25 cellular contexts compared by ENCODE assay signal in the genomic region with DNA sequence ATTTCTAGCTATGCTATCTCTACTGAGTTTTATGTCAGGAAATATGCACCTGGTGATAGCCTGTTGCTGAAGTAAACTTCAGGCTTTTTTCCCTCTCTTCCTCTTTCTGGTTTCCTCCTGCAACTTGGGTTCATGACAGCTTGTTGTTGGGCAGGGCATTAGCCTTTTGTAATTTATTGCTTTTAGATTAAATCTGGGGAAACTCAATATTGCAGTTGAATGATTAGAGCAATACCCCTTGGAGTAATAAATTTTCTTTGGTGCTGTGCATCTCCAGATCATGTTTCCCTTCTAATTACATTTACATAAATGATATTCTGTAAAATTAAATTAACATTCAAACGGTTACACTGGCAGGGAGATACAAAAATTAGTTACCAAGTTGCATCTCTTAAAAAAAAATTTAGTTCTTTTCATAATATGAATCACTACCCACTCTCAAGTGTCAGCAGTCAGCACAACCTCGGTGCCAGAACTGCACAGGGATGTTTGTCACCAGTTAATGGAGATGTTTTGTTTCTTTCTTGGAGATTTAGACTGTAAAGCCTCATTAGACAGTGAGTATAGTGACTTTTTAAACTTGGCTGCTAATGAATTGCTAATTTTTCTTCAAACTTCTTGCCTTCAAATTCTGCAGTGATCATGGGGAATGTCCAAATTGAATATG.
A peak's percentile ranks its signal among the peaks of the same experiment; 100 is the strongest.
DNase-seq lines count a peak whose midpoint lies in the region; ATAC-seq and TF ChIP-seq lines count a peak whose summit lies in the region.
"Had no signal": no experiment of that assay in that cellular context is flagged by ENCODE, and none has a peak within 500 bp of the region (broad histone marks: within the 10 kb centered on the region; RNA-seq: fewer than 3 reads in every experiment).

No MANE protein-coding gene starts in this region.

- peak overlapping the region; percentile 68 for H3K4me2 ChIP-seq in PC-3 (ENCODE audit: low read length)

- H3F3A ChIP-seq in PC-3 (ENCODE audit: low read length, unreplicated experiment), result no peaks in the 10 kb centered on the region

- H3K36me3 ChIP-seq in PC-3 (ENCODE audit: low read depth, low read length) (no peaks in the 10 kb centered on the region), rectal smooth muscle tissue (ENCODE audit: control insufficient read depth, insufficient read depth, low read length) (no peaks in the 10 kb centered on the region), HAP-1 (replicated peaks) (no peaks in the 10 kb centered on the region)
- H3K36me3 ChIP-seq: esophagus squamous epithelium, lower lobe of right lung, ovary had no signal

- H3K9me2 ChIP-seq in PC-3 (replicated peaks; ENCODE audit: low read length), result no peaks in the 10 kb centered on the region

- no peak overlapping the region for H3K4me3 ChIP-seq in PC-3 (ENCODE audit: low read length)
- no peak overlapping the region for H3K4me3 ChIP-seq in rectal smooth muscle tissue (ENCODE audit: low read length)
- no peak overlapping the region for H3K4me3 ChIP-seq in HAP-1
- H3K4me3 ChIP-seq: lower lobe of right lung, ovary, testis had no signal

- H3K9ac ChIP-seq in PC-3 (ENCODE audit: low read length), result no peak overlapping the region; the same call in 1 of the 2 replicates
- no peak overlapping the region for H3K9ac ChIP-seq in rectal smooth muscle tissue (ENCODE audit: low read length)

- H3K27me3 ChIP-seq in PC-3 (ENCODE audit: low read length), result no peaks in the 10 kb centered on the region
- no peaks in the 10 kb centered on the region for H3K27me3 ChIP-seq in rectal smooth muscle tissue (ENCODE audit: control insufficient read depth, insufficient read depth, low read length)
- H3K27me3 ChIP-seq in HAP-1 (ENCODE audit: low read depth), result no peaks in the 10 kb centered on the region
- H3K27me3 ChIP-seq: esophagus squamous epithelium, ovary, testis had no signal

- no peaks in the 10 kb centered on the region for H4K20me1 ChIP-seq in PC-3 (ENCODE audit: low read length)

- TF ChIP-seq CTCF in PC-3 (conservative IDR thresholded peaks at IDR 0.05; ENCODE audit: low read depth, low read length), result no peak

- H3K9me3 ChIP-seq in PC-3 (ENCODE audit: low read length) (no peaks in the 10 kb centered on the region), HAP-1 (no peaks in the 10 kb centered on the region)
- H3K9me3 ChIP-seq: esophagus squamous epithelium, lower lobe of right lung, ovary, testis had no signal

- in situ Hi-C loops in HAP-1 (cut with MboI; ENCODE audit: low sequenced_read_pairs), result no loop called here

- POLR2A ChIA-PET in PC-3 (lab: Charles Lee; ENCODE audit: unreplicated experiment), result no interaction called here

- peak overlapping the region; percentile 62 for H2AFZ ChIP-seq in PC-3 (ENCODE audit: low read length)

- CTCF ChIA-PET in PC-3 (lab: Charles Lee), result no interaction called here

- peak; percentile 5 to 17 for DNase-seq in Kasumi-1 (lab: John Stamatoyannopoulos, UW)
- DNase-seq in PC-3, result no peak
- no peak for DNase-seq in epithelial cell of prostate (ENCODE audit: low read depth, low spot score)
- DNase-seq in HAP-1 (ENCODE audit: low spot score in 2 of 2), result no peak
- no peak for DNase-seq in HUDEP-2 (lab: John Stamatoyannopoulos, UW; ENCODE audit: unreplicated experiment in 76 of 76)
- DNase-seq: activated CD4-positive, alpha-beta memory T cell treated with anti-CD3 and anti-CD28 coated beads for 36 hours; activated naive CD4-positive, alpha-beta T cell; activated T-cell treated with anti-CD3 and anti-CD28 coated beads, Interleukin-2, amount 50 U/mL, for 72 hours; esophagus squamous epithelium; foreskin melanocyte; Karpas-422; NCI-H146; NCI-H2107; NCI-H774; retina; stimulated activated CD4-positive, alpha-beta T cell treated with anti-CD3 and anti-CD28 coated beads, Interleukin-2, amount 100 ng/mL, for 24 hours; T-helper 2 cell had no signal

- no TSS peak for BruUV-seq in PC-3 (replicated peaks; lab: Mats Ljungman, UMichigan)

- H3K27ac ChIP-seq in PC-3 (ENCODE audit: low read length) (peak overlapping the region; percentile 60), epithelial cell of prostate (peak overlapping the region; percentile 71), rectal smooth muscle tissue (ENCODE audit: low read depth, low read length) (peak overlapping the region; percentile 43)
- H3K27ac ChIP-seq: HL-60, lower lobe of right lung, testis had no signal

- no peak for ATAC-seq in PC-3
- no peak for ATAC-seq in HG03196 (IDR thresholded peaks at IDR 0.05; ENCODE audit: unreplicated experiment)
- no peak for ATAC-seq in HG02870 (IDR thresholded peaks at IDR 0.05; ENCODE audit: unreplicated experiment)
- ATAC-seq: activated CD4-positive, CD25-positive, alpha-beta regulatory T cell treated with anti-CD3 and anti-CD28 coated beads, Interleukin-2, amount 50 U/mL, for 24 hours; activated T-cell treated with anti-CD3 and anti-CD28 coated beads, Interleukin-2, amount 50 U/mL, for 72 hours had no signal

- peaks cover 19% of the 10 kb centered on the region for H3K4me1 ChIP-seq in PC-3 (ENCODE audit: insufficient read depth, low read length)
- peaks cover 13% of the 10 kb centered on the region for H3K4me1 ChIP-seq in rectal smooth muscle tissue (ENCODE audit: control insufficient read depth, insufficient read depth, low read length)
- no peaks in the 10 kb centered on the region for H3K4me1 ChIP-seq in HAP-1
- H3K4me1 ChIP-seq: testis had no signal

- intact Hi-C loops in PC-3 (cut with micrococcal nuclease), result no loop called here

- no peaks in the 10 kb centered on the region for H3K79me2 ChIP-seq in PC-3 (ENCODE audit: low read length)

Comparison
In these comparisons a context has a peak if more than half of its experiments do, and no peak if none do; other contexts are left out.
1. DNase-seq: peak in Kasumi-1 (2 of 2); none in PC-3 (single experiment), epithelial cell of prostate (single experiment), HAP-1 (0 of 2) and HUDEP-2 (0 of 76).
2. Peak in every context shown above with its lines, with median percentiles within 50 percentile points of each other: H3K27ac ChIP-seq.